ENCODE assay signal across 9 cellular contexts in genomic region chr16:74480150-74481029, GRCh38. TPM values are rescaled to one million over a fixed set of nuclear protein-coding genes. Genes with fewer than 3 reads are reported as not detected.
A peak's percentile ranks its signal among the peaks of the same experiment; 100 is the strongest.
DNase-seq lines count a peak whose midpoint lies in the region; ATAC-seq and TF ChIP-seq lines count a peak whose summit lies in the region.
"Had no signal": no experiment of that assay in that cellular context is flagged by ENCODE, and none has a peak within 500 bp of the region (broad histone marks: within the 10 kb centered on the region; RNA-seq: fewer than 3 reads in every experiment).

No MANE protein-coding gene starts in this region.

- no peak for TF ChIP-seq POLR2A in transverse colon (IDR thresholded peaks at IDR 0.05)

- POLR2A ChIA-PET in activated CD8-positive, alpha-beta T cell treated with anti-CD3 and anti-CD28 coated beads, Interleukin-2, amount 10 ng/mL, durations not matched to agents 7 days and 5 days (lab: Charles Lee) = interaction anchor here (0.6 to 0.7 kb wide), 2 partner anchors 106 to 187 kb away, joined by 3 read pairs; no protein-coding TSS in a partner anchor

- no peak overlapping the region for H3K4me3 ChIP-seq in transverse colon

- peaks cover 4% of the 10 kb centered on the region for H3K4me1 Mint-ChIP-seq in activated naive CD4-positive, alpha-beta T cell treated with anti-CD3 and anti-CD28 coated beads, Interleukin-2, amount 50 U/mL, for 24 hours
- peaks cover 2% of the 10 kb centered on the region for H3K4me1 Mint-ChIP-seq in activated CD8-positive, alpha-beta T cell treated with anti-CD3 and anti-CD28 coated beads, Interleukin-2, amount 10 ng/mL, durations not matched to agents 7 days and 5 days (ENCODE audit: low read depth)

- H3K27ac Mint-ChIP-seq in activated naive CD4-positive, alpha-beta T cell treated with anti-CD3 and anti-CD28 coated beads, Interleukin-2, amount 50 U/mL, for 24 hours = peak overlapping the region; percentile 87
- peak overlapping the region; percentile 18 for H3K27ac Mint-ChIP-seq in activated CD8-positive, alpha-beta T cell treated with anti-CD3 and anti-CD28 coated beads, Interleukin-2, amount 10 ng/mL, durations not matched to agents 7 days and 5 days

- no peaks in the 10 kb centered on the region for H3K27me3 Mint-ChIP-seq in activated naive CD4-positive, alpha-beta T cell treated with anti-CD3 and anti-CD28 coated beads, Interleukin-2, amount 50 U/mL, for 24 hours
- no peaks in the 10 kb centered on the region for H3K27me3 Mint-ChIP-seq in activated CD8-positive, alpha-beta T cell treated with anti-CD3 and anti-CD28 coated beads, Interleukin-2, amount 10 ng/mL, durations not matched to agents 7 days and 5 days (ENCODE audit: low read depth)

- H3K9me3 ChIP-seq in transverse colon = no peaks in the 10 kb centered on the region

- intact Hi-C loops in transverse colon (cut with DNase I; ENCODE audit: low total_unique reads) = loop anchor here (10.0 kb wide), 1 partner anchor 144 kb away; no protein-coding TSS in a partner anchor

- in situ Hi-C loops in transverse colon (cut with MboI; ENCODE audit: low pct_ligation_motif_present in 1 of 4, low pct_unique_long_range_greater_than_20kb in 1 of 4, low sequenced_read_pairs in 3 of 4) = loop anchor here in 1 of 4 donors (25.0 kb wide), 1 partner anchor 132 kb away; the partner anchor contains the start of gene GLG1

- CTCF ChIA-PET in activated CD8-positive, alpha-beta T cell treated with anti-CD3 and anti-CD28 coated beads, Interleukin-2, amount 10 ng/mL, durations not matched to agents 7 days and 5 days (lab: Charles Lee) = interaction anchor here (0.9 kb wide), 1 partner anchor 142 kb away, joined by 3 read pairs; no protein-coding TSS in a partner anchor

- ATAC-seq in activated CD8-positive, alpha-beta T cell treated with anti-CD3 and anti-CD28 coated beads, Interleukin-2, amount 10 ng/mL, durations not matched to agents 7 days and 5 days = no peak
- no peak for ATAC-seq in HG03439 (IDR thresholded peaks at IDR 0.05; ENCODE audit: unreplicated experiment)
- no peak for ATAC-seq in HG02623 (IDR thresholded peaks at IDR 0.05; ENCODE audit: unreplicated experiment)
- ATAC-seq in GM18502 (IDR thresholded peaks at IDR 0.05; ENCODE audit: poor library complexity, unreplicated experiment) = no peak
- ATAC-seq: activated T-cell treated with anti-CD3 and anti-CD28 coated beads, Interleukin-2, amount 50 U/mL, for 4 hours had no signal

- 47% methylated on average over 8 to 12 of the region's 12 CpGs for WGBS in transverse colon (ENCODE audit: low coverage in 1 of 2), 2 donors

- H3K27me3 ChIP-seq in transverse colon = no peaks in the 10 kb centered on the region

- DNase-seq in activated naive CD4-positive, alpha-beta T cell treated with anti-CD3 and anti-CD28 coated beads, Interleukin-2, amount 50 U/mL, for 16 hours = no peak
- DNase-seq in activated CD8-positive, alpha-beta T cell treated with anti-CD3 and anti-CD28 coated beads, Interleukin-2, amount 10 ng/mL, durations not matched to agents 7 days and 5 days = no peak
- DNase-seq in islet precursor cell = peak; percentile 84
- DNase-seq in transverse colon = peak; percentile 86
- DNase-seq: activated T-cell treated with anti-CD3 and anti-CD28 coated beads, Interleukin-2, amount 50 U/mL, for 4 hours had no signal

- H3K27ac ChIP-seq in transverse colon = peak overlapping the region; percentile 60 to 83 (median 71)

- H3K36me3 Mint-ChIP-seq in activated naive CD4-positive, alpha-beta T cell treated with anti-CD3 and anti-CD28 coated beads, Interleukin-2, amount 50 U/mL, for 24 hours = peaks cover 13% of the 10 kb centered on the region
- peaks cover 55% of the 10 kb centered on the region for H3K36me3 Mint-ChIP-seq in activated CD8-positive, alpha-beta T cell treated with anti-CD3 and anti-CD28 coated beads, Interleukin-2, amount 10 ng/mL, durations not matched to agents 7 days and 5 days (ENCODE audit: low read depth)

- peaks cover 0 to 20% (median under 1%) of the 10 kb centered on the region in 4 donors for H3K36me3 ChIP-seq in transverse colon

- no peak for TF ChIP-seq CTCF in transverse colon (IDR thresholded peaks at IDR 0.05)

- no peak for TF ChIP-seq EP300 in transverse colon (IDR thresholded peaks at IDR 0.05; ENCODE audit: low read depth)

- no peak overlapping the region for H3K4me3 Mint-ChIP-seq in activated naive CD4-positive, alpha-beta T cell treated with anti-CD3 and anti-CD28 coated beads, Interleukin-2, amount 50 U/mL, for 24 hours
- no peak overlapping the region for H3K4me3 Mint-ChIP-seq in activated CD8-positive, alpha-beta T cell treated with anti-CD3 and anti-CD28 coated beads, Interleukin-2, amount 10 ng/mL, durations not matched to agents 7 days and 5 days
- H3K4me3 Mint-ChIP-seq: activated T-cell treated with anti-CD3 and anti-CD28 coated beads, Interleukin-2, amount 50 U/mL, for 4 hours had no signal

- no peaks in the 10 kb centered on the region for H3K9me3 Mint-ChIP-seq in activated naive CD4-positive, alpha-beta T cell treated with anti-CD3 and anti-CD28 coated beads, Interleukin-2, amount 50 U/mL, for 24 hours
- no peaks in the 10 kb centered on the region for H3K9me3 Mint-ChIP-seq in activated CD8-positive, alpha-beta T cell treated with anti-CD3 and anti-CD28 coated beads, Interleukin-2, amount 10 ng/mL, durations not matched to agents 7 days and 5 days (ENCODE audit: insufficient read depth)
- H3K9me3 Mint-ChIP-seq: activated T-cell treated with anti-CD3 and anti-CD28 coated beads, Interleukin-2, amount 50 U/mL, for 4 hours had no signal

- H3K4me1 ChIP-seq in transverse colon = peaks cover 8 to 40% (median 32%) of the 10 kb centered on the region in 4 donors

RNA-seq across cellular contexts. Expression of gene CLEC18B, which starts 59.1 kb away (rescaled TPM):
- 1 to 10 TPM in 1 of 2 experiments, under 1 TPM in 1; 0.76 to 1.1 TPM for total RNA-seq in activated CD8-positive, alpha-beta T cell treated with anti-CD3 and anti-CD28 coated beads, Interleukin-2, amount 10 ng/mL, durations not matched to agents 7 days and 5 days
- 1 to 10 TPM in 1 of 4 donors, under 1 TPM in 1, not detected in 2; 0.32 to 1.4 TPM for total RNA-seq in transverse colon

Comparison
In these comparisons a context has a peak if more than half of its experiments do, and no peak if none do; other contexts are left out.
1. DNase-seq: peak in islet precursor cell (single experiment) and transverse colon (single experiment); none in activated naive CD4-positive, alpha-beta T cell treated with anti-CD3 and anti-CD28 coated beads, Interleukin-2, amount 50 U/mL, for 16 hours (single experiment) and activated CD8-positive, alpha-beta T cell treated with anti-CD3 and anti-CD28 coated beads, Interleukin-2, amount 10 ng/mL, durations not matched to agents 7 days and 5 days (single experiment).